34 cellular contexts compared by ENCODE assay signal in genomic region chr12:106732890-106733289, GRCh38.
"Had no signal": no experiment of that assay in that cellular context is flagged by ENCODE, and none has a peak within 500 bp of the region (broad histone marks: within the 10 kb centered on the region; RNA-seq: fewer than 3 reads in every experiment).

No MANE protein-coding gene starts in this region.

- DNase-seq: activated effector memory CD4-positive, alpha-beta T cell treated with anti-CD3 and anti-CD28 coated beads, Interleukin-2, amount 50 U/mL, for 16 hours; activated effector memory CD4-positive, alpha-beta T cell treated with Interleukin-2 at 50 U/mL for 16 hours; activated gamma-delta T cell; activated gamma-delta T cell treated with Interleukin-2 at 50 U/mL for 16 hours; activated naive CD4-positive, alpha-beta T cell; activated naive CD4-positive, alpha-beta T cell treated with anti-CD3 and anti-CD28 coated beads for 36 hours; activated naive CD4-positive, alpha-beta T cell treated with anti-CD3 and anti-CD28 coated beads, Interleukin-2, amount 10 ng/mL, durations not matched to agents 7 days and 5 days; activated naive CD4-positive, alpha-beta T cell treated with anti-CD3 and anti-CD28 coated beads, Interleukin-2, amount 50 U/mL, for 16 hours; activated naive CD4-positive, alpha-beta T cell treated with Interleukin-2 at 50 U/mL for 16 hours; activated naive CD8-positive, alpha-beta T cell treated with anti-CD3 and anti-CD28 coated beads for 36 hours; activated naive CD8-positive, alpha-beta T cell treated with anti-CD3 and anti-CD28 coated beads, Interleukin-2, amount 10 ng/mL, durations not matched to agents 7 days and 5 days; activated naive CD8-positive, alpha-beta T cell treated with anti-CD3 and anti-CD28 coated beads, Interleukin-2, amount 50 U/mL, for 24 hours; activated T-cell treated with anti-CD3 and anti-CD28 coated beads, Interleukin-2, amount 50 U/mL, for 1 hour; activated T-cell treated with anti-CD3 and anti-CD28 coated beads, Interleukin-2, amount 50 U/mL, for 24 hours; activated T-cell treated with anti-CD3 and anti-CD28 coated beads, Interleukin-2, amount 50 U/mL, for 4 hours; activated T-cell treated with anti-CD3 and anti-CD28 coated beads, Interleukin-2, amount 50 U/mL, for 48 hours; activated T-cell treated with anti-CD3 and anti-CD28 coated beads, Interleukin-2, amount 50 U/mL, for 72 hours; adrenal gland; amniotic stem cell; amygdala; anterior cingulate cortex; aorta; body of pancreas; brain microvascular endothelial cell; caudate nucleus; central memory CD4-positive, alpha-beta T cell; cerebellar nuclear complex had no signal

- H3K4me1 ChIP-seq: adrenal gland, ascending aorta, body of pancreas, breast epithelium had no signal

- H3K9me3 ChIP-seq: adrenal gland, ascending aorta, body of pancreas, breast epithelium had no signal

- H3K27ac ChIP-seq: adrenal gland, ascending aorta, body of pancreas, brain microvascular endothelial cell, breast epithelium, cardiac muscle cell had no signal

- H3K4me3 ChIP-seq: adrenal gland, ascending aorta, body of pancreas, breast epithelium, cardiac muscle cell had no signal

- ATAC-seq: activated naive CD4-positive, alpha-beta T cell treated with anti-CD3 and anti-CD28 coated beads, Interleukin-2, amount 50 U/mL, for 72 hours; activated naive CD8-positive, alpha-beta T cell treated with anti-CD3 and anti-CD28 coated beads, Interleukin-2, amount 50 U/mL, for 24 hours; activated T-cell treated with anti-CD3 and anti-CD28 coated beads, Interleukin-2, amount 50 U/mL, for 4 hours; activated T-cell treated with anti-CD3 and anti-CD28 coated beads, Interleukin-2, amount 50 U/mL, for 72 hours; activated T-helper 17 cell treated with anti-CD3 and anti-CD28 coated beads, Interleukin-2, amount 50 U/mL, for 72 hours; body of pancreas had no signal

- FAIRE-seq: astrocyte, bronchial epithelial cell had no signal

- H3K36me3 ChIP-seq: adrenal gland, ascending aorta, brain microvascular endothelial cell, breast epithelium, cardiac muscle cell had no signal

- H3K27me3 ChIP-seq: adrenal gland, ascending aorta, body of pancreas, brain microvascular endothelial cell, breast epithelium, cardiac muscle cell had no signal
